In the genomic region with DNA sequence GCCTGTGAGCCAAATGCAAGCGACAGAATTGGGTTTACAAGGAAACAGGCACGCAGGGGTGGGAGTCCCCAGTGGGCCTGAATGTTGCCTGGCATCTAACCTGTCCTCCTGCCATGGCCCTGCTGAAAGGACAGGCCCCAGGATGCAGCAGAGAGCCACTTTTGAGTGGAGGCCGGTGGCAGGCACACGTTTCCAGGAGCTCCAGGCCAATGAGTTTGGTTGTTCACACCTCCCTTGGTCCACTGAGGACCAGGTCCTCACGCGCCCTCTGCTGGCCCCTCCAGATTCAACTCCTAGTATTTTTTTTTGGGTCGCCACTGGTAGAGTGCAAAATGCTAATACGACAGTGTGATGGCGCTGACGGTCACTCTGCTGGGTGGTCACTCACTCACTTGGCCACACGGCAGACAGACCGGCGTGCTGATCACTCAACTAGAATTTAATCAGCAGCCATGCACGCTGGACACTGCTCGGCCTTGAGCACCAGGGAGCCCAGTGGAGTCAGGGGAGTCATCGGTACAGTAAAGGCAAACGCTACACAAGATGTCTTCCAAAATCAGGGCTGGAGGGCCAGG, we compare ENCODE assay signal across 8 cellular contexts.
DNase-seq lines count a peak whose midpoint lies in the region; ATAC-seq lines count a peak whose summit lies in the region.

No MANE protein-coding gene starts in this region.

- 58% methylated on average over 17 of the region's 17 CpGs for WGBS in right cardiac atrium

- H3K36me3 Mint-ChIP-seq in activated naive CD4-positive, alpha-beta T cell treated with anti-CD3 and anti-CD28 coated beads, Interleukin-2, amount 50 U/mL, for 72 hours = no peaks in the 10 kb centered on the region

- H3K9me3 Mint-ChIP-seq in activated naive CD4-positive, alpha-beta T cell treated with anti-CD3 and anti-CD28 coated beads, Interleukin-2, amount 50 U/mL, for 72 hours = no peaks in the 10 kb centered on the region

- H3K27ac Mint-ChIP-seq in activated naive CD4-positive, alpha-beta T cell treated with anti-CD3 and anti-CD28 coated beads, Interleukin-2, amount 50 U/mL, for 72 hours = peak overlapping the region in 1 of 2 donors; percentile 2

- H3K27me3 ChIP-seq in right cardiac atrium (ENCODE audit: control insufficient read depth, insufficient read depth) = no peaks in the 10 kb centered on the region

- peaks cover 3% of the 10 kb centered on the region for H3K4me1 ChIP-seq in right cardiac atrium (ENCODE audit: control insufficient read depth, insufficient read depth, low read length)

- intact Hi-C loops in right cardiac atrium (cut with DNase I) = loop anchor here in 2 of 4 donors (10.0 kb wide), 2 partner anchors 249 to 639 kb away; no protein-coding TSS in a partner anchor

- ATAC-seq in activated naive CD4-positive, alpha-beta T cell treated with anti-CD3 and anti-CD28 coated beads, Interleukin-2, amount 50 U/mL, for 72 hours = peak; percentile 55 to 67
- ATAC-seq in right cardiac atrium (peak in 1 of 2 donors; percentile 43), HG03565 (IDR thresholded peaks at IDR 0.05; ENCODE audit: unreplicated experiment) (no peak)

- no peak overlapping the region for H3K27ac ChIP-seq in right cardiac atrium (ENCODE audit: low read length)

- no peaks in the 10 kb centered on the region for H3K9me3 ChIP-seq in right cardiac atrium (ENCODE audit: control insufficient read depth, low read length)

- H3K4me3 ChIP-seq in Jurkat, Clone E6-1 (ENCODE audit: low read length) = no peak overlapping the region
- H3K4me3 ChIP-seq in right cardiac atrium (ENCODE audit: low read length) = no peak overlapping the region

- DNase-seq in NCI-H1417 (lab: John Stamatoyannopoulos, UW) = peak; percentile 29 to 61 (median 33)
- DNase-seq in NCI-H1417 treated with DMSO at 0.1 percent for 48 hours (lab: John Stamatoyannopoulos, UW) = no peak
- DNase-seq in Jurkat, Clone E6-1 (ENCODE audit: low read depth, low spot score) = peak; percentile 40
- peak; percentile 68 for DNase-seq in SKM-1 (lab: John Stamatoyannopoulos, UW; ENCODE audit: unreplicated experiment)
- peak in 1 of 2 donors; percentile 67 for DNase-seq in activated naive CD4-positive, alpha-beta T cell treated with anti-CD3 and anti-CD28 coated beads, Interleukin-2, amount 50 U/mL, for 72 hours (ENCODE audit: low spot score in 2 of 2)
- peak; percentile 58 to 83 (median 81) for DNase-seq in right cardiac atrium
- DNase-seq in stimulated activated CD4-positive, alpha-beta T cell treated with anti-CD3 and anti-CD28 coated beads, Interleukin-12 subunit alpha, Interleukin-12 subunit beta, amount 100 ng/mL, for 24 hours (ENCODE audit: low read depth in 2 of 2) = peak; percentile 32 to 68
